In genomic region chr16:75203667-75204409, GRCh38 we compare ENCODE assay signal across 23 cellular contexts. TPM values are rescaled to one million over a fixed set of nuclear protein-coding genes. Genes with fewer than 3 reads are reported as not detected.
DNase-seq lines count a peak whose midpoint lies in the region; ATAC-seq, FAIRE-seq and TF ChIP-seq lines count a peak whose summit lies in the region.
"Had no signal": no experiment of that assay in that cellular context is flagged by ENCODE, and none has a peak within 500 bp of the region (broad histone marks: within the 10 kb centered on the region; RNA-seq: fewer than 3 reads in every experiment).

No MANE protein-coding gene starts in this region.

- H3K9me3 ChIP-seq in H1 (ENCODE audit: insufficient read depth in 2 of 2, low read depth in 1 of 2, low read length in 1 of 2) (no peaks in the 10 kb centered on the region), neural progenitor cell (ENCODE audit: low read depth) (no peaks in the 10 kb centered on the region)
- H3K9me3 ChIP-seq: esophagus muscularis mucosa, upper lobe of left lung had no signal

- H3K27ac ChIP-seq in H1 (ENCODE audit: low read depth, low read length) = no peak overlapping the region
- H3K27ac ChIP-seq in neural progenitor cell = no peak overlapping the region
- H3K27ac ChIP-seq: esophagus muscularis mucosa, upper lobe of left lung had no signal

- no peak overlapping the region for H2BK15ac ChIP-seq in H1 (ENCODE audit: low read length)

- H3K27ac Mint-ChIP-seq in stimulated activated naive CD8-positive, alpha-beta T cell treated with anti-CD3 and anti-CD28 coated beads, Interleukin-15, amount 100 ng/mL, for 72 hours = no peak overlapping the region
- peak overlapping the region; percentile 29 for H3K27ac Mint-ChIP-seq in neural progenitor cell
- H3K27ac Mint-ChIP-seq: activated CD4-positive, alpha-beta T cell treated with anti-CD3 and anti-CD28 coated beads, Interleukin-2, amount 10 ng/mL, durations not matched to agents 24 days and 14 days; activated naive CD8-positive, alpha-beta T cell treated with anti-CD3 and anti-CD28 coated beads for 36 hours had no signal

- H3K18ac ChIP-seq in H1 (ENCODE audit: extremely low read depth, low read length) = no peak overlapping the region; the same call in 1 of the 2 replicates

- peak in 1 of 2 experiments; percentile 36; a peak in 2 of 4 replicates for TF ChIP-seq RAD21 in H1 (IDR thresholded peaks at IDR 0.05 in 1 of 2, conservative IDR thresholded peaks at IDR 0.05 in 1 of 2; ENCODE audit: low read depth in 2 of 2, low read length in 2 of 2)

- H4K5ac ChIP-seq in H1 (ENCODE audit: insufficient read length, low read depth, low read length) = no peak overlapping the region

- POLR2A ChIA-PET in H1 (lab: Charles Lee; ENCODE audit: partially characterized antibody) = interaction anchor here (1.1 to 2.1 kb wide), 2 partner anchors 18 to 138 kb away, joined by 3 to 9 read pairs; no protein-coding TSS in a partner anchor

- no peak overlapping the region for H2BK12ac ChIP-seq in H1 (ENCODE audit: low read depth, low read length)

- peak overlapping the region; percentile 28 for H4K8ac ChIP-seq in H1 (ENCODE audit: extremely low read depth, insufficient read depth, low read length)

- no peak overlapping the region for H2BK20ac ChIP-seq in H1 (ENCODE audit: low read length)

- CTCF ChIA-PET in H1 (lab: Charles Lee; ENCODE audit: partially characterized antibody) = interaction anchor here (0.6 to 10.4 kb wide), 6 partner anchors 12 to 198 kb away, joined by 3 to 157 read pairs (median 4); partner anchors contain the start of gene CTRB1

- H3K79me2 ChIP-seq in H1 (ENCODE audit: control insufficient read depth in 1 of 2, insufficient read depth in 2 of 2, low read length in 2 of 2) = no peaks in the 10 kb centered on the region
- no peaks in the 10 kb centered on the region for H3K79me2 ChIP-seq in neural progenitor cell (ENCODE audit: low read depth)

- H3K56ac ChIP-seq in H1 (replicated peaks; ENCODE audit: insufficient read length, low read depth, low read length) = no peak overlapping the region

- no peak overlapping the region for H2BK5ac ChIP-seq in H1 (ENCODE audit: low read depth, low read length)

- TF ChIP-seq CTCF in H1 (IDR thresholded peaks at IDR 0.05; ENCODE audit: control extremely low read depth in 1 of 3, insufficient read depth in 1 of 3, low read depth in 1 of 3, low read length in 3 of 3) (0 out of 4 replicates have a peak, but pooled peaks of 1 of the 3 experiments have one; percentile 9), neural progenitor cell (IDR thresholded peaks at IDR 0.05) (no peak), GM20000 (IDR thresholded peaks at IDR 0.05; ENCODE audit: extremely low read depth, missing control alignments) (no peak)

- H3K4me3 Mint-ChIP-seq in stimulated activated naive CD8-positive, alpha-beta T cell treated with anti-CD3 and anti-CD28 coated beads, Interleukin-15, amount 100 ng/mL, for 72 hours = no peak overlapping the region
- peak overlapping the region; percentile 65 for H3K4me3 Mint-ChIP-seq in neural progenitor cell
- H3K4me3 Mint-ChIP-seq: activated CD4-positive, alpha-beta T cell treated with anti-CD3 and anti-CD28 coated beads, Interleukin-2, amount 10 ng/mL, durations not matched to agents 24 days and 14 days; activated naive CD8-positive, alpha-beta T cell treated with anti-CD3 and anti-CD28 coated beads for 36 hours had no signal

- H2AFZ ChIP-seq in H1 (ENCODE audit: low read length) (no peak overlapping the region), neural progenitor cell (replicated peaks) (no peak overlapping the region)

- H4K20me1 ChIP-seq in H1 (replicated peaks in 1 of 2; ENCODE audit: control insufficient read depth in 1 of 2, insufficient read depth in 2 of 2, low read length in 2 of 2) (no peaks in the 10 kb centered on the region), neural progenitor cell (ENCODE audit: low read depth) (no peaks in the 10 kb centered on the region)

- H3K4me2 ChIP-seq in H1 (ENCODE audit: insufficient read depth in 1 of 2, low read depth in 2 of 2, low read length in 2 of 2) (no peak overlapping the region), neural progenitor cell (no peak overlapping the region)

- no peak overlapping the region for H3K9ac ChIP-seq in H1 (replicated peaks in 1 of 4; ENCODE audit: extremely low read depth in 1 of 4, low read depth in 3 of 4, low read length in 3 of 4)
- no peak overlapping the region for H3K9ac ChIP-seq in neural progenitor cell

- no peak overlapping the region for H3K4ac ChIP-seq in H1 (replicated peaks; ENCODE audit: insufficient read length, low read depth, low read length)

- H3K23ac ChIP-seq in H1 (ENCODE audit: insufficient read length) = no peak overlapping the region

- no peak for DNase-seq in stimulated activated naive CD8-positive, alpha-beta T cell treated with anti-CD3 and anti-CD28 coated beads, Interleukin-15, amount 100 ng/mL, for 72 hours
- DNase-seq in stimulated activated naive CD8-positive, alpha-beta T cell treated with anti-CD3 and anti-CD28 coated beads, Interleukin-15, Interleukin-2, amounts not matched to agents 100 U/mL and 50 U/mL, for 24 hours = no peak
- DNase-seq in H1 (ENCODE audit: low read depth in 1 of 2, low spot score in 2 of 2) = no peak
- no peak for DNase-seq in neural progenitor cell (ENCODE audit: low spot score)
- no peak for DNase-seq in GM20000 (ENCODE audit: low spot score)
- no peak for DNase-seq in AG08396 (ENCODE audit: low spot score)
- DNase-seq: activated CD4-positive, alpha-beta T cell treated with anti-CD3 and anti-CD28 coated beads, Interleukin-2, amount 10 ng/mL, durations not matched to agents 24 days and 14 days; activated naive CD8-positive, alpha-beta T cell treated with anti-CD3 and anti-CD28 coated beads for 36 hours; hypothalamus; islet precursor cell; KBM-7; NCI-H226; NCI-H774; SHP77 treated with DMSO at 0.1 percent for 48 hours; stimulated activated CD4-positive, alpha-beta T cell treated with anti-CD3 and anti-CD28 coated beads, Interleukin-15, amount 100 ng/mL, for 24 hours had no signal

- TF ChIP-seq EP300 in H1 (IDR thresholded peaks at IDR 0.05; ENCODE audit: borderline replicate concordance in 1 of 2, low read depth in 2 of 2, low read length in 2 of 2) = no peak

- no peak overlapping the region for H4K91ac ChIP-seq in H1 (replicated peaks; ENCODE audit: insufficient read length, low read length)

- no peak overlapping the region for H3K14ac ChIP-seq in H1 (ENCODE audit: insufficient read length)

- ATAC-seq in stimulated activated naive CD8-positive, alpha-beta T cell treated with anti-CD3 and anti-CD28 coated beads, Interleukin-15, amount 100 ng/mL, for 72 hours = peak; percentile 7
- ATAC-seq in stimulated activated naive CD8-positive, alpha-beta T cell treated with anti-CD3 and anti-CD28 coated beads, Interleukin-15, Interleukin-2, amounts not matched to agents 100 U/mL and 50 U/mL, for 24 hours = no peak
- no peak for ATAC-seq in GM21381 (IDR thresholded peaks at IDR 0.05; ENCODE audit: unreplicated experiment)

- H3K36me3 ChIP-seq in H1 (ENCODE audit: control insufficient read depth in 2 of 4, insufficient read depth in 4 of 4, low read length in 3 of 4) = no peaks in the 10 kb centered on the region
- H3K36me3 ChIP-seq in neural progenitor cell = no peaks in the 10 kb centered on the region
- H3K36me3 ChIP-seq: esophagus muscularis mucosa, upper lobe of left lung had no signal

- H3K4me3 ChIP-seq in H1 (ENCODE audit: extremely low read depth in 1 of 4, insufficient read depth in 2 of 4, low read depth in 3 of 4, low read length in 4 of 4) (no peak overlapping the region), neural progenitor cell (no peak overlapping the region)
- H3K4me3 ChIP-seq: esophagus muscularis mucosa, upper lobe of left lung had no signal

- no peaks in the 10 kb centered on the region for H3K79me1 ChIP-seq in H1 (ENCODE audit: low read depth, low read length)

- H2AK5ac ChIP-seq in H1 (ENCODE audit: low read depth, low read length) = no peak overlapping the region

- no peak for TF ChIP-seq POLR2A in H1 (IDR thresholded peaks at IDR 0.05; ENCODE audit: control extremely low read depth in 1 of 2, low read depth in 2 of 2, low read length in 2 of 2)

- 82% methylated on average over 12 of the region's 13 CpGs; no CpG with 5 or more reads in 1 of the 2 experiments for WGBS in H1 (ENCODE audit: extremely low coverage in 1 of 2, insufficient coverage in 1 of 2, insufficient read length in 1 of 2, insufficient replicate concordance in 2 of 2, low coverage in 1 of 2, low lambda C conversion rate in 2 of 2, missing lambda C conversion rate in 1 of 2), 2 experiments

- no peak overlapping the region for H2BK120ac ChIP-seq in H1 (replicated peaks; ENCODE audit: low read depth, low read length)

- H3K4me1 ChIP-seq in H1 (replicated peaks in 1 of 4; ENCODE audit: control insufficient read depth in 3 of 4, insufficient read depth in 4 of 4, low read length in 3 of 4) (no peaks in the 10 kb centered on the region), neural progenitor cell (no peaks in the 10 kb centered on the region)

- H3K23me2 ChIP-seq in H1 (ENCODE audit: low read depth, low read length) = no peaks in the 10 kb centered on the region

- peaks cover 24% of the 10 kb centered on the region for H3K27me3 Mint-ChIP-seq in stimulated activated naive CD8-positive, alpha-beta T cell treated with anti-CD3 and anti-CD28 coated beads, Interleukin-15, amount 100 ng/mL, for 72 hours
- H3K27me3 Mint-ChIP-seq in neural progenitor cell (ENCODE audit: insufficient read depth, low read depth) = peaks cover 5% of the 10 kb centered on the region
- H3K27me3 Mint-ChIP-seq: activated naive CD8-positive, alpha-beta T cell treated with anti-CD3 and anti-CD28 coated beads for 36 hours had no signal

- H3K27me3 ChIP-seq in H1 (replicated peaks in 1 of 4; ENCODE audit: control insufficient read depth in 3 of 4, extremely low read depth in 1 of 4, insufficient read depth in 3 of 4, low read length in 3 of 4) (no peaks in the 10 kb centered on the region), neural progenitor cell (no peaks in the 10 kb centered on the region)
- H3K27me3 ChIP-seq: upper lobe of left lung had no signal

- no peaks in the 10 kb centered on the region for H3F3A ChIP-seq in neural progenitor cell (ENCODE audit: low read depth)

- no peak for FAIRE-seq in H1 (lab: Jason Lieb, UNC)
- FAIRE-seq: astrocyte, frontal cortex had no signal

- H3K9me3 Mint-ChIP-seq in stimulated activated naive CD8-positive, alpha-beta T cell treated with anti-CD3 and anti-CD28 coated beads, Interleukin-15, amount 100 ng/mL, for 72 hours = no peaks in the 10 kb centered on the region
- no peaks in the 10 kb centered on the region for H3K9me3 Mint-ChIP-seq in neural progenitor cell
- H3K9me3 Mint-ChIP-seq: activated CD4-positive, alpha-beta T cell treated with anti-CD3 and anti-CD28 coated beads, Interleukin-2, amount 10 ng/mL, durations not matched to agents 24 days and 14 days; activated naive CD8-positive, alpha-beta T cell treated with anti-CD3 and anti-CD28 coated beads for 36 hours had no signal

- H3K4me1 Mint-ChIP-seq in stimulated activated naive CD8-positive, alpha-beta T cell treated with anti-CD3 and anti-CD28 coated beads, Interleukin-15, amount 100 ng/mL, for 72 hours = peaks cover 17% of the 10 kb centered on the region
- H3K4me1 Mint-ChIP-seq in neural progenitor cell = peaks cover 6% of the 10 kb centered on the region

- H3K36me3 Mint-ChIP-seq in neural progenitor cell = no peaks in the 10 kb centered on the region
- H3K36me3 Mint-ChIP-seq: activated naive CD8-positive, alpha-beta T cell treated with anti-CD3 and anti-CD28 coated beads for 36 hours had no signal

RNA-seq across cellular contexts. Expression of gene CTRB2, which starts 3.1 kb away (rescaled TPM):
- total RNA-seq in H1 (2021; fragmentation: NEBNext Ultra II Directional; extraction: Animal tissue kit (Norgen Biotek cat#: 25700)) = not detected in 2 replicates
- polyA plus RNA-seq in H1 (2011; rRNA removed) = not detected in 2 replicates
- not detected for polyA plus RNA-seq in H1 (2011; cell fraction: cytosol; rRNA removed)
- not detected for polyA plus RNA-seq in H1 (2011; cell fraction: nucleus; rRNA removed)
- not detected in 4 replicates for polyA plus RNA-seq in H1 (2012, experiment 1 of 2)
- polyA plus RNA-seq in H1 (2012, experiment 2 of 2) = not detected
- polyA plus RNA-seq in H1 (2013, experiment 1 of 2) = not detected
- polyA plus RNA-seq in H1 (2013, experiment 2 of 2) = not detected
- not detected in 2 replicates for polyA minus RNA-seq in H1 (2011; rRNA and poly(A)+ RNA removed)
- polyA minus RNA-seq in H1 (2011; cell fraction: cytosol; rRNA and poly(A)+ RNA removed) = not detected
- polyA minus RNA-seq in H1 (2011; cell fraction: nucleus; rRNA and poly(A)+ RNA removed) = not detected
- total RNA-seq in neural progenitor cell (ENCODE audit: low replicate concordance) = not detected in 2 replicates
- total RNA-seq: activated CD4-positive, alpha-beta T cell treated with anti-CD3 and anti-CD28 coated beads, Interleukin-2, amount 10 ng/mL, durations not matched to agents 24 days and 14 days; activated naive CD8-positive, alpha-beta T cell treated with anti-CD3 and anti-CD28 coated beads for 36 hours; esophagus muscularis mucosa; frontal cortex; OCI-LY7; omental fat pad had no signal
- polyA plus RNA-seq: AG04450 had no signal

RNA-seq across cellular contexts. Expression of gene CTRB1, which starts 14.9 kb away (rescaled TPM):
- total RNA-seq in H1 (2021; fragmentation: NEBNext Ultra II Directional; extraction: Animal tissue kit (Norgen Biotek cat#: 25700)) = not detected in 2 replicates
- polyA plus RNA-seq in H1 (2011; rRNA removed) = not detected in 2 replicates
- not detected for polyA plus RNA-seq in H1 (2011; cell fraction: cytosol; rRNA removed)
- polyA plus RNA-seq in H1 (2011; cell fraction: nucleus; rRNA removed) = not detected
- not detected in 4 replicates for polyA plus RNA-seq in H1 (2012, experiment 1 of 2)
- not detected for polyA plus RNA-seq in H1 (2012, experiment 2 of 2)
- polyA plus RNA-seq in H1 (2013, experiment 1 of 2) = not detected
- not detected for polyA plus RNA-seq in H1 (2013, experiment 2 of 2)
- not detected in 2 replicates for polyA minus RNA-seq in H1 (2011; rRNA and poly(A)+ RNA removed)
- polyA minus RNA-seq in H1 (2011; cell fraction: cytosol; rRNA and poly(A)+ RNA removed) = not detected
- not detected for polyA minus RNA-seq in H1 (2011; cell fraction: nucleus; rRNA and poly(A)+ RNA removed)
- not detected in 2 replicates for total RNA-seq in neural progenitor cell (ENCODE audit: low replicate concordance)
- total RNA-seq: activated CD4-positive, alpha-beta T cell treated with anti-CD3 and anti-CD28 coated beads, Interleukin-2, amount 10 ng/mL, durations not matched to agents 24 days and 14 days; activated naive CD8-positive, alpha-beta T cell treated with anti-CD3 and anti-CD28 coated beads for 36 hours; astrocyte; esophagus muscularis mucosa; frontal cortex; OCI-LY7 had no signal
- polyA plus RNA-seq: AG04450 had no signal

RNA-seq across cellular contexts. Expression of gene BCAR1, which starts 47.6 kb away (rescaled TPM):
- 103 and 105 TPM in 2 replicates for total RNA-seq in H1 (2021; fragmentation: NEBNext Ultra II Directional; extraction: Animal tissue kit (Norgen Biotek cat#: 25700))
- polyA plus RNA-seq in H1 (2011; rRNA removed) = 59.8 and 93.8 TPM in 2 replicates
- polyA plus RNA-seq in H1 (2011; cell fraction: cytosol; rRNA removed) = 51.9 TPM
- polyA plus RNA-seq in H1 (2011; cell fraction: nucleus; rRNA removed) = 130 TPM
- 42.6 to 68.8 TPM (median 64.7 TPM) in 4 replicates for polyA plus RNA-seq in H1 (2012, experiment 1 of 2)
- polyA plus RNA-seq in H1 (2012, experiment 2 of 2) = 54.8 TPM
- 83.5 TPM for polyA plus RNA-seq in H1 (2013, experiment 1 of 2)
- polyA plus RNA-seq in H1 (2013, experiment 2 of 2) = 83.4 TPM
- polyA minus RNA-seq in H1 (2011; rRNA and poly(A)+ RNA removed) = 19.1 and 21.8 TPM in 2 replicates
- 43.2 TPM for polyA minus RNA-seq in H1 (2011; cell fraction: cytosol; rRNA and poly(A)+ RNA removed)
- 75.0 TPM for polyA minus RNA-seq in H1 (2011; cell fraction: nucleus; rRNA and poly(A)+ RNA removed)
- total RNA-seq in neural progenitor cell (ENCODE audit: low replicate concordance) = 10.9 and 29.1 TPM in 2 replicates

RNA-seq across cellular contexts. Expression of gene ZFP1, which starts 55.5 kb away (rescaled TPM):
- total RNA-seq in H1 (2021; fragmentation: NEBNext Ultra II Directional; extraction: Animal tissue kit (Norgen Biotek cat#: 25700)) = 11.2 and 12.2 TPM in 2 replicates
- 2.2 and 4.0 TPM in 2 replicates for polyA plus RNA-seq in H1 (2011; rRNA removed)
- polyA plus RNA-seq in H1 (2011; cell fraction: cytosol; rRNA removed) = 4.0 TPM
- 4.3 TPM for polyA plus RNA-seq in H1 (2011; cell fraction: nucleus; rRNA removed)
- polyA plus RNA-seq in H1 (2012, experiment 1 of 2) = 5.4 to 6.7 TPM (median 5.6 TPM) in 4 replicates
- 0.64 TPM for polyA plus RNA-seq in H1 (2012, experiment 2 of 2)
- 5.5 TPM for polyA plus RNA-seq in H1 (2013, experiment 1 of 2)
- 5.5 TPM for polyA plus RNA-seq in H1 (2013, experiment 2 of 2)
- 9.4 and 15.2 TPM in 2 replicates for polyA minus RNA-seq in H1 (2011; rRNA and poly(A)+ RNA removed)
- polyA minus RNA-seq in H1 (2011; cell fraction: cytosol; rRNA and poly(A)+ RNA removed) = 12.6 TPM
- 19.2 TPM for polyA minus RNA-seq in H1 (2011; cell fraction: nucleus; rRNA and poly(A)+ RNA removed)
- total RNA-seq in neural progenitor cell (ENCODE audit: low replicate concordance) = 26.2 and 35.4 TPM in 2 replicates
